24 cellular contexts compared by ENCODE assay signal in genomic region chr12:69431604-69432222, GRCh38. TPM values are rescaled to one million over a fixed set of nuclear protein-coding genes. Genes with fewer than 3 reads are reported as not detected.
DNase-seq lines count a peak whose midpoint lies in the region; ATAC-seq, FAIRE-seq and TF ChIP-seq lines count a peak whose summit lies in the region.
"Had no signal": no experiment of that assay in that cellular context is flagged by ENCODE, and none has a peak within 500 bp of the region (broad histone marks: within the 10 kb centered on the region; RNA-seq: fewer than 3 reads in every experiment).

No MANE protein-coding gene starts in this region.

- no peak for TF ChIP-seq RAD21 in HepG2 (CRISPR knock-in tag; IDR thresholded peaks at IDR 0.05)

- FAIRE-seq in HepG2 (lab: Jason Lieb, UNC) = no peak

- intact Hi-C loops in esophagus muscularis mucosa (cut with DNase I) = no loop called here
- intact Hi-C loops in HepG2 (cut with micrococcal nuclease; ENCODE audit: unreplicated experiment) = no loop called here

- no peak for TF ChIP-seq CTCF in esophagus muscularis mucosa (IDR thresholded peaks at IDR 0.05)
- no peak for TF ChIP-seq CTCF in HepG2 (CRISPR knock-in tag; IDR thresholded peaks at IDR 0.05)
- no peak for TF ChIP-seq CTCF in smooth muscle cell (IDR thresholded peaks at IDR 0.05; ENCODE audit: borderline replicate concordance, insufficient read depth, poor library complexity, severe bottlenecking)
- TF ChIP-seq CTCF in foreskin fibroblast (IDR thresholded peaks at IDR 0.05; ENCODE audit: low read depth, low read length) = no peak

- peak overlapping the region; percentile 38 for H3K4me2 ChIP-seq in HepG2 (ENCODE audit: low read depth, low read length)
- no peak overlapping the region for H3K4me2 ChIP-seq in smooth muscle cell

- H4K20me1 ChIP-seq in HepG2 (ENCODE audit: insufficient read depth, low read length) = no peaks in the 10 kb centered on the region
- H4K20me1 ChIP-seq in smooth muscle cell (ENCODE audit: low read depth) = no peaks in the 10 kb centered on the region

- peaks cover 22 to 34% (median 32%) of the 10 kb centered on the region in 4 donors for H3K4me1 ChIP-seq in esophagus muscularis mucosa
- H3K4me1 ChIP-seq in HepG2 (ENCODE audit: insufficient read depth, low read length) = peaks cover 33% of the 10 kb centered on the region
- H3K4me1 ChIP-seq in smooth muscle cell (ENCODE audit: low read depth) = no peaks in the 10 kb centered on the region
- H3K4me1 ChIP-seq: foreskin keratinocyte, SJSA1, spleen, uterus had no signal

- TF ChIP-seq EP300 in esophagus muscularis mucosa (IDR thresholded peaks at IDR 0.05) (no peak), HepG2 (IDR thresholded peaks at IDR 0.05; ENCODE audit: low read depth in 2 of 2, low read length in 2 of 2) (no peak), HepG2 (CRISPR knock-in tag; IDR thresholded peaks at IDR 0.05; ENCODE audit: borderline replicate concordance) (no peak)

- no TSS peak for BruUV-seq in HepG2 (replicated peaks; lab: Mats Ljungman, UMichigan)

- peak; percentile 65 for ATAC-seq in HepG2
- ATAC-seq: activated naive CD8-positive, alpha-beta T cell treated with anti-CD3 and anti-CD28 coated beads, Interleukin-2, amount 50 U/mL, for 24 hours; foreskin keratinocyte; natural killer cell treated with Interleukin-12 subunit alpha and Interleukin-12 subunit beta and Interleukin-15 and Interleukin-18, amount 100 ng/mL, for 72 hours; stimulated activated naive CD8-positive, alpha-beta T cell treated with anti-CD3 and anti-CD28 coated beads, Interleukin-15, amount 100 ng/mL, for 72 hours had no signal

- H3K27me3 ChIP-seq in esophagus muscularis mucosa (no peaks in the 10 kb centered on the region), HepG2 (ENCODE audit: control insufficient read depth in 1 of 2, insufficient read depth in 2 of 2, low read length in 2 of 2) (no peaks in the 10 kb centered on the region), smooth muscle cell (ENCODE audit: low read depth) (no peaks in the 10 kb centered on the region)
- H3K27me3 ChIP-seq: brain microvascular endothelial cell, foreskin keratinocyte, spleen, uterus had no signal

- H3K27ac ChIP-seq in esophagus muscularis mucosa (replicated peaks in 1 of 4) (peak overlapping the region; percentile 73 to 82 (median 80)), HepG2 (ENCODE audit: extremely low read length, insufficient read depth, low read length) (no peak overlapping the region), smooth muscle cell (ENCODE audit: low read depth) (peak overlapping the region; percentile 6), substantia nigra (ENCODE audit: low read depth, low read length, poor library complexity, severe bottlenecking) (no peak overlapping the region)
- H3K27ac ChIP-seq: brain microvascular endothelial cell, C4-2B, foreskin keratinocyte, SJSA1, spleen had no signal

- H3K79me2 ChIP-seq in HepG2 (ENCODE audit: insufficient read depth, low read length) = no peaks in the 10 kb centered on the region
- no peaks in the 10 kb centered on the region for H3K79me2 ChIP-seq in smooth muscle cell (ENCODE audit: low read depth)

- TF ChIP-seq POLR2A in esophagus muscularis mucosa (IDR thresholded peaks at IDR 0.05; ENCODE audit: low read depth) = no peak
- TF ChIP-seq POLR2A in HepG2 (IDR thresholded peaks at IDR 0.05; ENCODE audit: insufficient read depth in 1 of 2, low read depth in 2 of 2, low read length in 2 of 2) = no peak

- H3F3A ChIP-seq in smooth muscle cell (ENCODE audit: low read depth) = peaks cover 8% of the 10 kb centered on the region

- H2AFZ ChIP-seq in HepG2 (ENCODE audit: low read length) (peak overlapping the region; percentile 66), smooth muscle cell (ENCODE audit: low read depth) (peak overlapping the region; percentile 42)

- CTCF ChIA-PET in HepG2 (lab: Yijun Ruan, JAX; ENCODE audit: low intra/inter-chr PET ratio, low total read pairs) = no interaction called here

- peak overlapping the region in 1 of 4 donors; percentile 22 for H3K4me3 ChIP-seq in esophagus muscularis mucosa
- no peak overlapping the region for H3K4me3 ChIP-seq in HepG2 (replicated peaks in 1 of 3; ENCODE audit: insufficient read depth in 1 of 3, low read depth in 2 of 3, low read length in 3 of 3)
- no peak overlapping the region for H3K4me3 ChIP-seq in smooth muscle cell
- no peak overlapping the region for H3K4me3 ChIP-seq in foreskin fibroblast (ENCODE audit: low read depth in 1 of 2, low read length in 2 of 2)
- H3K4me3 ChIP-seq: SJSA1, spleen, uterus had no signal

- peak; percentile 23 for DNase-seq in MV-4-11 (lab: John Stamatoyannopoulos, UW)
- DNase-seq in esophagus muscularis mucosa (ENCODE audit: extremely low spot score) = no peak
- DNase-seq in HepG2 (ENCODE audit: low spot score) = no peak
- no peak for DNase-seq in smooth muscle cell (lab: John Stamatoyannopoulos, UW; ENCODE audit: unreplicated experiment)
- DNase-seq in activated CD8-positive, alpha-beta memory T cell treated with anti-CD3 and anti-CD28 coated beads for 24 hours = no peak
- no peak for DNase-seq in GM19240 (ENCODE audit: insufficient read length, low spot score)
- no peak for DNase-seq in substantia nigra (lab: John Stamatoyannopoulos, UW)
- DNase-seq in foreskin fibroblast = no peak
- DNase-seq: ACHN; activated CD4-positive, alpha-beta T cell treated with anti-CD3 and anti-CD28 coated beads for 48 hours; activated naive CD8-positive, alpha-beta T cell treated with anti-CD3 and anti-CD28 coated beads, Interleukin-2, amount 50 U/mL, for 24 hours; brain microvascular endothelial cell; foreskin keratinocyte; NCI-H1105 treated with DMSO at 0.1 percent for 48 hours; NCI-H2171; NCI-H774; OCI-M1; spleen; stimulated activated CD4-positive, alpha-beta T cell treated with anti-CD3 and anti-CD28 coated beads, Interleukin-4, amount 100 ng/mL, for 24 hours; stimulated activated naive CD8-positive, alpha-beta T cell treated with anti-CD3 and anti-CD28 coated beads, Interleukin-15, amount 100 ng/mL, for 72 hours; uterus had no signal

- in situ Hi-C loops in HepG2 (cut with HindIII; ENCODE audit: extremely low pct_ligation_motif_present, low pct_unique_long_range_greater_than_20kb) = no loop called here

- POLR2A ChIA-PET in HepG2 (lab: Yijun Ruan, JAX) = no interaction called here

- H3K9ac ChIP-seq in HepG2 (ENCODE audit: insufficient read depth, low read depth, low read length) (no peak overlapping the region), smooth muscle cell (ENCODE audit: low read depth) (no peak overlapping the region)

- 60% methylated on average over 8 of the region's 8 CpGs for WGBS in esophagus muscularis mucosa
- whole genome bisulfite sequencing in HepG2 (ENCODE audit: low lambda C conversion rate) = 54% methylated on average over 8 of the region's 8 CpGs
- 65% methylated on average over 8 of the region's 8 CpGs for WGBS in smooth muscle cell (ENCODE audit: low lambda C conversion rate)

- H3K9me3 ChIP-seq in esophagus muscularis mucosa (no peaks in the 10 kb centered on the region), HepG2 (ENCODE audit: low read length) (no peaks in the 10 kb centered on the region), smooth muscle cell (replicated peaks; ENCODE audit: low read depth) (no peaks in the 10 kb centered on the region)
- H3K9me3 ChIP-seq: SJSA1, spleen, uterus had no signal

- no peaks in the 10 kb centered on the region for H3K36me3 ChIP-seq in esophagus muscularis mucosa
- H3K36me3 ChIP-seq in HepG2 (replicated peaks in 1 of 2; ENCODE audit: control insufficient read depth in 1 of 2, insufficient read depth in 2 of 2, low read length in 2 of 2) = no peaks in the 10 kb centered on the region
- H3K36me3 ChIP-seq in smooth muscle cell (ENCODE audit: low read depth) = no peaks in the 10 kb centered on the region
- H3K36me3 ChIP-seq: brain microvascular endothelial cell, SJSA1, spleen, uterus had no signal

TF ChIP-seq in HepG2, 621 proteins besides CTCF, POLR2A, EP300 and RAD21:
- peak; percentile 93 for TF ChIP-seq ZSCAN22 (CRISPR knock-in tag; IDR thresholded peaks at IDR 0.05)
- TF ChIP-seq HNF4A (CRISPR knock-in tag; IDR thresholded peaks at IDR 0.05) = peak; percentile 36; the same call in 1 of the 2 replicates
- TF ChIP-seq NCOA1 (CRISPR knock-in tag; IDR thresholded peaks at IDR 0.05) = no peak

RNA-seq across cellular contexts. Expression of gene FRS2, which starts 38.5 kb away (rescaled TPM):
- total RNA-seq in esophagus muscularis mucosa (10 to 100 TPM; 36.5 to 60.3 (median 43.8) TPM), HepG2 (2016; rRNA removed; fragmentation: Illumina TruSeq; extraction: Trizol) (16.8 and 31.4 TPM in 2 replicates), smooth muscle cell (90.2 and 169 TPM in 2 replicates)
- 4.7 and 5.6 TPM in 2 replicates for total RNA-seq in HepG2 (2016; cell fraction: cytosol; rRNA removed; fragmentation: Illumina TruSeq; extraction: Trizol; ENCODE audit: low read depth)
- 16.4 and 31.5 TPM in 2 replicates for total RNA-seq in HepG2 (2016; cell fraction: insoluble cytoplasmic fraction; rRNA removed; fragmentation: Illumina TruSeq; extraction: Trizol)
- 22.4 and 22.5 TPM in 2 replicates for total RNA-seq in HepG2 (2016; cell fraction: membrane; rRNA removed; fragmentation: Illumina TruSeq; extraction: Trizol)
- 28.4 and 31.2 TPM in 2 replicates for total RNA-seq in HepG2 (2016; cell fraction: nucleus; rRNA removed; fragmentation: Illumina TruSeq; extraction: Trizol)
- polyA plus RNA-seq in HepG2 (2011; rRNA removed) (6.9 and 8.3 TPM in 2 replicates), smooth muscle cell (21.6 and 23.8 TPM in 2 replicates)
- polyA plus RNA-seq in HepG2 (2011; cell fraction: cytosol; rRNA removed) = 4.1 and 5.5 TPM in 2 replicates
- polyA plus RNA-seq in HepG2 (2011; cell fraction: nucleus; rRNA removed) = 6.9 and 7.2 TPM in 2 replicates
- polyA plus RNA-seq in HepG2 (2012) = 6.1 and 7.0 TPM in 2 replicates
- 1.2 TPM in 2 replicates for polyA plus RNA-seq in HepG2 (2016; cell fraction: cytosol; fragmentation: Illumina TruSeq; extraction: Trizol; ENCODE audit: low read depth)
- polyA plus RNA-seq in HepG2 (2016; cell fraction: insoluble cytoplasmic fraction; fragmentation: Illumina TruSeq; extraction: Trizol; ENCODE audit: low read depth) = 14.7 and 15.8 TPM in 2 replicates
- polyA plus RNA-seq in HepG2 (2016; cell fraction: membrane; fragmentation: Illumina TruSeq; extraction: Trizol; ENCODE audit: low read depth) = 5.8 and 7.6 TPM in 2 replicates
- polyA plus RNA-seq in HepG2 (2016; cell fraction: nucleus; fragmentation: Illumina TruSeq; extraction: Trizol; ENCODE audit: insufficient read depth, low read depth) = 17.3 and 19.7 TPM in 2 replicates
- polyA minus RNA-seq in HepG2 (2011; rRNA and poly(A)+ RNA removed; ENCODE audit: low replicate concordance) = 11.2 and 18.2 TPM in 2 replicates
- polyA minus RNA-seq in HepG2 (2011; cell fraction: cytosol; rRNA and poly(A)+ RNA removed) = 10.3 and 13.9 TPM in 2 replicates
- polyA minus RNA-seq in HepG2 (2011; cell fraction: nucleus; rRNA and poly(A)+ RNA removed) = 43.4 and 53.3 TPM in 2 replicates

Comparison
In these comparisons a context has a peak if more than half of its experiments do, and no peak if none do; other contexts are left out.
1. H3K27ac ChIP-seq: peak in esophagus muscularis mucosa (4 of 4) and smooth muscle cell (single experiment); none in HepG2 (single experiment) and substantia nigra (single experiment).